ENCODE assay signal across 36 cellular contexts in genomic region chr5:150422758-150423157, GRCh38. TPM values are rescaled to one million over a fixed set of nuclear protein-coding genes. Genes with fewer than 3 reads are reported as not detected.
"Had no signal": no experiment of that assay in that cellular context is flagged by ENCODE, and none has a peak within 500 bp of the region (broad histone marks: within the 10 kb centered on the region; RNA-seq: fewer than 3 reads in every experiment).

No MANE protein-coding gene starts in this region.

- H3K4me3 ChIP-seq: adrenal gland, body of pancreas, esophagus muscularis mucosa, gastrocnemius medialis, heart left ventricle had no signal

- FAIRE-seq: colon had no signal

- H3K27me3 Mint-ChIP-seq: activated CD4-positive, alpha-beta memory T cell treated with anti-CD3 and anti-CD28 coated beads for 36 hours; activated naive CD4-positive, alpha-beta T cell treated with anti-CD3 and anti-CD28 coated beads, Interleukin-2, amount 50 U/mL, for 24 hours; activated naive CD8-positive, alpha-beta T cell treated with anti-CD3 and anti-CD28 coated beads for 36 hours; T-helper 17 cell had no signal

- H3K4me1 Mint-ChIP-seq: activated CD4-positive, alpha-beta T cell treated with anti-CD3 and anti-CD28 coated beads for 36 hours; activated naive CD4-positive, alpha-beta T cell treated with anti-CD3 and anti-CD28 coated beads, Interleukin-2, amount 50 U/mL, for 24 hours had no signal

- H3K4me3 Mint-ChIP-seq: activated CD4-positive, alpha-beta memory T cell treated with anti-CD3 and anti-CD28 coated beads for 36 hours; activated CD4-positive, alpha-beta T cell treated with anti-CD3 and anti-CD28 coated beads for 36 hours; activated CD4-positive, alpha-beta T cell treated with anti-CD3 and anti-CD28 coated beads, Interleukin-2, amount 10 ng/mL, durations not matched to agents 24 days and 14 days; activated CD8-positive, alpha-beta memory T cell treated with anti-CD3 and anti-CD28 coated beads, Interleukin-2, amount 10 ng/mL, durations not matched to agents 7 days and 5 days; activated CD8-positive, alpha-beta T cell treated with anti-CD3 and anti-CD28 coated beads, Interleukin-2, amount 10 ng/mL, durations not matched to agents 7 days and 5 days; activated naive CD4-positive, alpha-beta T cell treated with anti-CD3 and anti-CD28 coated beads for 36 hours; activated naive CD4-positive, alpha-beta T cell treated with anti-CD3 and anti-CD28 coated beads, Interleukin-2, amount 50 U/mL, for 24 hours; activated naive CD8-positive, alpha-beta T cell treated with anti-CD3 and anti-CD28 coated beads for 36 hours; activated naive CD8-positive, alpha-beta T cell treated with anti-CD3 and anti-CD28 coated beads, Interleukin-2, amount 50 U/mL, for 24 hours; activated T-helper 1 cell treated with anti-CD3 and anti-CD28 coated beads, Interleukin-12 subunit alpha, Interleukin-12 subunit beta, Interleukin-2, Interleukin-4 antibody, amounts not matched to agents 30 ng/mL and 10 ng/mL and 1 ng/mL, durations not matched to agents 14 hours and 24 hours and 36 hours; T-helper 17 cell; T-helper 2 cell treated with Interferon-gamma antibody and Interleukin-4, amounts not matched to agents 5 μg/mL and 100 μg/mL, for 36 hours had no signal

- H3K36me3 Mint-ChIP-seq: activated CD4-positive, alpha-beta memory T cell treated with anti-CD3 and anti-CD28 coated beads for 36 hours; activated CD8-positive, alpha-beta memory T cell treated with anti-CD3 and anti-CD28 coated beads, Interleukin-2, amount 10 ng/mL, durations not matched to agents 7 days and 5 days; activated naive CD4-positive, alpha-beta T cell treated with anti-CD3 and anti-CD28 coated beads, Interleukin-2, amount 50 U/mL, for 24 hours; activated naive CD8-positive, alpha-beta T cell treated with anti-CD3 and anti-CD28 coated beads for 36 hours had no signal

- H3K27ac Mint-ChIP-seq: activated CD4-positive, alpha-beta memory T cell treated with anti-CD3 and anti-CD28 coated beads for 36 hours; activated CD4-positive, alpha-beta T cell treated with anti-CD3 and anti-CD28 coated beads for 36 hours; activated CD4-positive, alpha-beta T cell treated with anti-CD3 and anti-CD28 coated beads, Interleukin-2, amount 10 ng/mL, durations not matched to agents 24 days and 14 days; activated CD8-positive, alpha-beta memory T cell treated with anti-CD3 and anti-CD28 coated beads, Interleukin-2, amount 10 ng/mL, durations not matched to agents 7 days and 5 days; activated CD8-positive, alpha-beta T cell treated with anti-CD3 and anti-CD28 coated beads, Interleukin-2, amount 10 ng/mL, durations not matched to agents 7 days and 5 days; activated naive CD4-positive, alpha-beta T cell treated with anti-CD3 and anti-CD28 coated beads for 36 hours; activated naive CD4-positive, alpha-beta T cell treated with anti-CD3 and anti-CD28 coated beads, Interleukin-2, amount 50 U/mL, for 24 hours; activated naive CD8-positive, alpha-beta T cell treated with anti-CD3 and anti-CD28 coated beads for 36 hours; activated T-helper 1 cell treated with anti-CD3 and anti-CD28 coated beads, Interleukin-12 subunit alpha, Interleukin-12 subunit beta, Interleukin-2, Interleukin-4 antibody, amounts not matched to agents 30 ng/mL and 10 ng/mL and 1 ng/mL, durations not matched to agents 14 hours and 24 hours and 36 hours; activated T-helper 2 cell treated with anti-CD3 and anti-CD28 coated beads, Interferon-gamma antibody, Interleukin-2, Interleukin-4, amounts not matched to agents 10 μg/mL and 5 μg/mL and 100 μg/mL, durations not matched to agents 14 hours and 24 hours and 36 hours; T-helper 17 cell; T-helper 2 cell treated with Interferon-gamma antibody and Interleukin-4, amounts not matched to agents 5 μg/mL and 100 μg/mL, for 36 hours had no signal

- H3K36me3 ChIP-seq: adrenal gland, esophagus muscularis mucosa, gastrocnemius medialis, heart left ventricle, WERI-Rb-1 had no signal

- ATAC-seq: activated CD4-positive, alpha-beta T cell treated with anti-CD3 and anti-CD28 coated beads for 36 hours; activated CD8-positive, alpha-beta memory T cell treated with anti-CD3 and anti-CD28 coated beads, Interleukin-2, amount 10 ng/mL, durations not matched to agents 7 days and 5 days; activated CD8-positive, alpha-beta T cell treated with anti-CD3 and anti-CD28 coated beads, Interleukin-2, amount 10 ng/mL, durations not matched to agents 7 days and 5 days; activated naive CD8-positive, alpha-beta T cell treated with anti-CD3 and anti-CD28 coated beads, Interleukin-2, amount 50 U/mL, for 24 hours; body of pancreas; foreskin keratinocyte; gastrocnemius medialis; heart left ventricle; T-helper 17 cell had no signal

- H3K27me3 ChIP-seq: adrenal gland, body of pancreas, esophagus muscularis mucosa, foreskin keratinocyte, gastrocnemius medialis, heart left ventricle had no signal

- H3K9me3 ChIP-seq: adrenal gland, body of pancreas, esophagus muscularis mucosa, gastrocnemius medialis, heart left ventricle had no signal

- DNase-seq: activated CD4-positive, alpha-beta memory T cell treated with anti-CD3 and anti-CD28 coated beads for 36 hours; activated CD4-positive, alpha-beta T cell treated with anti-CD3 and anti-CD28 coated beads for 36 hours; activated CD4-positive, alpha-beta T cell treated with anti-CD3 and anti-CD28 coated beads, Interleukin-2, amount 10 ng/mL, durations not matched to agents 24 days and 14 days; activated CD4-positive, CD25-positive, alpha-beta regulatory T cell; activated CD4-positive, CD25-positive, alpha-beta regulatory T cell treated with anti-CD3 and anti-CD28 coated beads, Interleukin-2, amount 50 U/mL, for 72 hours; activated CD8-positive, alpha-beta memory T cell treated with anti-CD3 and anti-CD28 coated beads, Interleukin-2, amount 10 ng/mL, durations not matched to agents 7 days and 5 days; activated CD8-positive, alpha-beta memory T cell treated with anti-CD3 and anti-CD28 coated beads, Interleukin-2, amount 50 U/mL, for 4 hours; activated CD8-positive, alpha-beta T cell treated with anti-CD3 and anti-CD28 coated beads, Interleukin-2, amount 10 ng/mL, durations not matched to agents 7 days and 5 days; activated effector memory CD4-positive, alpha-beta T cell treated with anti-CD3 and anti-CD28 coated beads, Interleukin-2, amount 50 U/mL, for 16 hours; activated naive CD4-positive, alpha-beta T cell treated with anti-CD3 and anti-CD28 coated beads for 36 hours; activated naive CD8-positive, alpha-beta T cell treated with anti-CD3 and anti-CD28 coated beads for 36 hours; activated naive CD8-positive, alpha-beta T cell treated with anti-CD3 and anti-CD28 coated beads, Interleukin-2, amount 50 U/mL, for 24 hours; activated T-cell treated with anti-CD3 and anti-CD28 coated beads, Interleukin-2, amount 50 U/mL, for 1 hour; activated T-cell treated with anti-CD3 and anti-CD28 coated beads, Interleukin-2, amount 50 U/mL, for 48 hours; adrenal gland; amygdala; aorta; body of pancreas; caudate nucleus; cortex of kidney; effector memory CD4-positive, alpha-beta T cell; erythroblast; foreskin keratinocyte; gastrocnemius medialis; glutamatergic neuron; heart left ventricle; T-helper 17 cell; T1000; WERI-Rb-1 had no signal

- H3K9me3 Mint-ChIP-seq: activated CD4-positive, alpha-beta T cell treated with anti-CD3 and anti-CD28 coated beads, Interleukin-2, amount 10 ng/mL, durations not matched to agents 24 days and 14 days; activated naive CD4-positive, alpha-beta T cell treated with anti-CD3 and anti-CD28 coated beads for 36 hours; activated naive CD4-positive, alpha-beta T cell treated with anti-CD3 and anti-CD28 coated beads, Interleukin-2, amount 50 U/mL, for 24 hours; activated naive CD8-positive, alpha-beta T cell treated with anti-CD3 and anti-CD28 coated beads for 36 hours; activated naive CD8-positive, alpha-beta T cell treated with anti-CD3 and anti-CD28 coated beads, Interleukin-2, amount 50 U/mL, for 24 hours; activated T-helper 1 cell treated with anti-CD3 and anti-CD28 coated beads, Interleukin-12 subunit alpha, Interleukin-12 subunit beta, Interleukin-2, Interleukin-4 antibody, amounts not matched to agents 30 ng/mL and 10 ng/mL and 1 ng/mL, durations not matched to agents 14 hours and 24 hours and 36 hours; activated T-helper 2 cell treated with anti-CD3 and anti-CD28 coated beads, Interferon-gamma antibody, Interleukin-2, Interleukin-4, amounts not matched to agents 10 μg/mL and 5 μg/mL and 100 μg/mL, durations not matched to agents 14 hours and 24 hours and 36 hours; T-helper 2 cell treated with Interferon-gamma antibody and Interleukin-4, amounts not matched to agents 5 μg/mL and 100 μg/mL, for 36 hours had no signal

- H3K27ac ChIP-seq: adrenal gland, body of pancreas, esophagus muscularis mucosa, foreskin keratinocyte, gastrocnemius medialis, heart left ventricle, WERI-Rb-1 had no signal

- H3K4me1 ChIP-seq: adrenal gland, body of pancreas, esophagus muscularis mucosa, foreskin keratinocyte had no signal

RNA-seq across cellular contexts. Expression of gene CD74, which starts 10.0 kb away (rescaled TPM):
- total RNA-seq: chondrocyte had no signal
